Comparison of ENCODE assay signal across 1 cellular context in genomic region chr11:68031136-68031459, GRCh38.
TF ChIP-seq lines count a peak whose summit lies in the region.

No MANE protein-coding gene starts in this region.

TF ChIP-seq in HepG2, 621 proteins besides CTCF, POLR2A, EP300 and RAD21 (continued from another document):
- TF ChIP-seq, protein P1, sequence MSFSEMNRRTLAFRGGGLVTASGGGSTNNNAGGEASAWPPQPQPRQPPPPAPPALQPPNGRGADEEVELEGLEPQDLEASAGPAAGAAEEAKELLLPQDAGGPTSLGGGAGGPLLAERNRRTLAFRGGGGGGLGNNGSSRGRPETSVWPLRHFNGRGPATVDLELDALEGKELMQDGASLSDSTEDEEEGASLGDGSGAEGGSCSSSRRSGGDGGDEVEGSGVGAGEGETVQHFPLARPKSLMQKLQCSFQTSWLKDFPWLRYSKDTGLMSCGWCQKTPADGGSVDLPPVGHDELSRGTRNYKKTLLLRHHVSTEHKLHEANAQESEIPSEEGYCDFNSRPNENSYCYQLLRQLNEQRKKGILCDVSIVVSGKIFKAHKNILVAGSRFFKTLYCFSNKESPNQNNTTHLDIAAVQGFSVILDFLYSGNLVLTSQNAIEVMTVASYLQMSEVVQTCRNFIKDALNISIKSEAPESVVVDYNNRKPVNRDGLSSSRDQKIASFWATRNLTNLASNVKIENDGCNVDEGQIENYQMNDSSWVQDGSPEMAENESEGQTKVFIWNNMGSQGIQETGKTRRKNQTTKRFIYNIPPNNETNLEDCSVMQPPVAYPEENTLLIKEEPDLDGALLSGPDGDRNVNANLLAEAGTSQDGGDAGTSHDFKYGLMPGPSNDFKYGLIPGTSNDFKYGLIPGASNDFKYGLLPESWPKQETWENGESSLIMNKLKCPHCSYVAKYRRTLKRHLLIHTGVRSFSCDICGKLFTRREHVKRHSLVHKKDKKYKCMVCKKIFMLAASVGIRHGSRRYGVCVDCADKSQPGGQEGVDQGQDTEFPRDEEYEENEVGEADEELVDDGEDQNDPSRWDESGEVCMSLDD (CRISPR knock-in tag; IDR thresholded peaks at IDR 0.05; ENCODE audit: borderline replicate concordance) = no peak
- TF ChIP-seq ZNF615 (CRISPR knock-in tag; IDR thresholded peaks at IDR 0.05; ENCODE audit: borderline replicate concordance) (0 out of 2 replicates have a peak, but pooled peaks have one; percentile 4), ZMYM2 (CRISPR knock-in tag; IDR thresholded peaks at IDR 0.05) (no peak), CREB3 (CRISPR knock-in tag; IDR thresholded peaks at IDR 0.05) (no peak), ZNF788 (CRISPR knock-in tag; IDR thresholded peaks at IDR 0.05; ENCODE audit: borderline replicate concordance) (0 out of 2 replicates have a peak, but pooled peaks have one; percentile 8), TBX2 (CRISPR knock-in tag; IDR thresholded peaks at IDR 0.05; ENCODE audit: borderline replicate concordance) (peak; percentile 5; the same call in 1 of the 2 replicates), CREM (IDR thresholded peaks at IDR 0.05) (no peak), CREM (CRISPR knock-in tag; IDR thresholded peaks at IDR 0.05) (no peak), ZSCAN25 (CRISPR knock-in tag; IDR thresholded peaks at IDR 0.05) (no peak), EED (CRISPR knock-in tag; IDR thresholded peaks at IDR 0.05) (peak; percentile 38; the same call in 1 of the 2 replicates), ZSCAN12 (CRISPR knock-in tag; IDR thresholded peaks at IDR 0.05) (no peak), CHD4 (IDR thresholded peaks at IDR 0.05; ENCODE audit: borderline replicate concordance, low read length) (0 out of 2 replicates have a peak, but pooled peaks have one; percentile 47), GZF1 (CRISPR knock-in tag; IDR thresholded peaks at IDR 0.05) (no peak), ZNF138 (CRISPR knock-in tag; IDR thresholded peaks at IDR 0.05; ENCODE audit: low read depth) (no peak), ZFP91 (CRISPR knock-in tag; IDR thresholded peaks at IDR 0.05; ENCODE audit: borderline replicate concordance) (no peak; the same call in none of the 2 replicates), SMYD3 (CRISPR knock-in tag; IDR thresholded peaks at IDR 0.05) (no peak), ZNF274 (CRISPR knock-in tag; IDR thresholded peaks at IDR 0.05) (no peak)
- TF ChIP-seq, protein P2, sequence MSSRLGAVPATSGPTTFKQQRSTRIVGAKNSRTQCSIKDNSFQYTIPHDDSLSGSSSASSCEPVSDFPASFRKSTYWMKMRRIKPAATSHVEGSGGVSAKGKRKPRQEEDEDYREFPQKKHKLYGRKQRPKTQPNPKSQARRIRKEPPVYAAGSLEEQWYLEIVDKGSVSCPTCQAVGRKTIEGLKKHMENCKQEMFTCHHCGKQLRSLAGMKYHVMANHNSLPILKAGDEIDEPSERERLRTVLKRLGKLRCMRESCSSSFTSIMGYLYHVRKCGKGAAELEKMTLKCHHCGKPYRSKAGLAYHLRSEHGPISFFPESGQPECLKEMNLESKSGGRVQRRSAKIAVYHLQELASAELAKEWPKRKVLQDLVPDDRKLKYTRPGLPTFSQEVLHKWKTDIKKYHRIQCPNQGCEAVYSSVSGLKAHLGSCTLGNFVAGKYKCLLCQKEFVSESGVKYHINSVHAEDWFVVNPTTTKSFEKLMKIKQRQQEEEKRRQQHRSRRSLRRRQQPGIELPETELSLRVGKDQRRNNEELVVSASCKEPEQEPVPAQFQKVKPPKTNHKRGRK (CRISPR knock-in tag; IDR thresholded peaks at IDR 0.05) = no peak
- TF ChIP-seq, protein P3, sequence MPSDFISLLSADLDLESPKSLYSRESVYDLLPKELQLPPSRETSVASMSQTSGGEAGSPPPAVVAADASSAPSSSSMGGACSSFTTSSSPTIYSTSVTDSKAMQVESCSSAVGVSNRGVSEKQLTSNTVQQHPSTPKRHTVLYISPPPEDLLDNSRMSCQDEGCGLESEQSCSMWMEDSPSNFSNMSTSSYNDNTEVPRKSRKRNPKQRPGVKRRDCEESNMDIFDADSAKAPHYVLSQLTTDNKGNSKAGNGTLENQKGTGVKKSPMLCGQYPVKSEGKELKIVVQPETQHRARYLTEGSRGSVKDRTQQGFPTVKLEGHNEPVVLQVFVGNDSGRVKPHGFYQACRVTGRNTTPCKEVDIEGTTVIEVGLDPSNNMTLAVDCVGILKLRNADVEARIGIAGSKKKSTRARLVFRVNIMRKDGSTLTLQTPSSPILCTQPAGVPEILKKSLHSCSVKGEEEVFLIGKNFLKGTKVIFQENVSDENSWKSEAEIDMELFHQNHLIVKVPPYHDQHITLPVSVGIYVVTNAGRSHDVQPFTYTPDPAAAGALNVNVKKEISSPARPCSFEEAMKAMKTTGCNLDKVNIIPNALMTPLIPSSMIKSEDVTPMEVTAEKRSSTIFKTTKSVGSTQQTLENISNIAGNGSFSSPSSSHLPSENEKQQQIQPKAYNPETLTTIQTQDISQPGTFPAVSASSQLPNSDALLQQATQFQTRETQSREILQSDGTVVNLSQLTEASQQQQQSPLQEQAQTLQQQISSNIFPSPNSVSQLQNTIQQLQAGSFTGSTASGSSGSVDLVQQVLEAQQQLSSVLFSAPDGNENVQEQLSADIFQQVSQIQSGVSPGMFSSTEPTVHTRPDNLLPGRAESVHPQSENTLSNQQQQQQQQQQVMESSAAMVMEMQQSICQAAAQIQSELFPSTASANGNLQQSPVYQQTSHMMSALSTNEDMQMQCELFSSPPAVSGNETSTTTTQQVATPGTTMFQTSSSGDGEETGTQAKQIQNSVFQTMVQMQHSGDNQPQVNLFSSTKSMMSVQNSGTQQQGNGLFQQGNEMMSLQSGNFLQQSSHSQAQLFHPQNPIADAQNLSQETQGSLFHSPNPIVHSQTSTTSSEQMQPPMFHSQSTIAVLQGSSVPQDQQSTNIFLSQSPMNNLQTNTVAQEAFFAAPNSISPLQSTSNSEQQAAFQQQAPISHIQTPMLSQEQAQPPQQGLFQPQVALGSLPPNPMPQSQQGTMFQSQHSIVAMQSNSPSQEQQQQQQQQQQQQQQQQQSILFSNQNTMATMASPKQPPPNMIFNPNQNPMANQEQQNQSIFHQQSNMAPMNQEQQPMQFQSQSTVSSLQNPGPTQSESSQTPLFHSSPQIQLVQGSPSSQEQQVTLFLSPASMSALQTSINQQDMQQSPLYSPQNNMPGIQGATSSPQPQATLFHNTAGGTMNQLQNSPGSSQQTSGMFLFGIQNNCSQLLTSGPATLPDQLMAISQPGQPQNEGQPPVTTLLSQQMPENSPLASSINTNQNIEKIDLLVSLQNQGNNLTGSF (CRISPR knock-in tag; IDR thresholded peaks at IDR 0.05) = no peak
- TF ChIP-seq, protein P4, sequence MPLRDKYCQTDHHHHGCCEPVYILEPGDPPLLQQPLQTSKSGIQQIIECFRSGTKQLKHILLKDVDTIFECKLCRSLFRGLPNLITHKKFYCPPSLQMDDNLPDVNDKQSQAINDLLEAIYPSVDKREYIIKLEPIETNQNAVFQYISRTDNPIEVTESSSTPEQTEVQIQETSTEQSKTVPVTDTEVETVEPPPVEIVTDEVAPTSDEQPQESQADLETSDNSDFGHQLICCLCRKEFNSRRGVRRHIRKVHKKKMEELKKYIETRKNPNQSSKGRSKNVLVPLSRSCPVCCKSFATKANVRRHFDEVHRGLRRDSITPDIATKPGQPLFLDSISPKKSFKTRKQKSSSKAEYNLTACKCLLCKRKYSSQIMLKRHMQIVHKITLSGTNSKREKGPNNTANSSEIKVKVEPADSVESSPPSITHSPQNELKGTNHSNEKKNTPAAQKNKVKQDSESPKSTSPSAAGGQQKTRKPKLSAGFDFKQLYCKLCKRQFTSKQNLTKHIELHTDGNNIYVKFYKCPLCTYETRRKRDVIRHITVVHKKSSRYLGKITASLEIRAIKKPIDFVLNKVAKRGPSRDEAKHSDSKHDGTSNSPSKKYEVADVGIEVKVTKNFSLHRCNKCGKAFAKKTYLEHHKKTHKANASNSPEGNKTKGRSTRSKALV (CRISPR knock-in tag; IDR thresholded peaks at IDR 0.05) = no peak
- TF ChIP-seq, protein P5, sequence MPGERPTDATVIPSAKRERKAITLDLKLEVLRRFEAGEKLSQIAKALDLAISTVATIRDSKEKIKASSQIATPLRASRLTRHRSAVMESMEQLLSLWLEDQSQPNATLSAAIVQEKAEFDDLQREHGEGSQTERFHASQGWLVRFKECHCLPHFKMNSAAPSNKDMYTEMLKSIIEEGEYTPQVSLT (CRISPR knock-in tag; IDR thresholded peaks at IDR 0.05; ENCODE audit: borderline replicate concordance, low read depth) = no peak
